In genomic region chr18:77077836-77078456, GRCh38 we compare ENCODE assay signal across 14 cellular contexts. TPM values are rescaled to one million over a fixed set of nuclear protein-coding genes. Genes with fewer than 3 reads are reported as not detected.
A peak's percentile ranks its signal among the peaks of the same experiment; 100 is the strongest.
DNase-seq lines count a peak whose midpoint lies in the region; ATAC-seq and TF ChIP-seq lines count a peak whose summit lies in the region.
"Had no signal": no experiment of that assay in that cellular context is flagged by ENCODE, and none has a peak within 500 bp of the region (broad histone marks: within the 10 kb centered on the region; RNA-seq: fewer than 3 reads in every experiment).

No MANE protein-coding gene starts in this region.

- TF ChIP-seq CTCF in activated CD8-positive, alpha-beta T cell treated with anti-CD3 and anti-CD28 coated beads for 36 hours (IDR thresholded peaks at IDR 0.05) = no peak
- no peak for TF ChIP-seq CTCF in RWPE2 (IDR thresholded peaks at IDR 0.05; ENCODE audit: poor library complexity, severe bottlenecking)
- no peak for TF ChIP-seq CTCF in esophagus muscularis mucosa (IDR thresholded peaks at IDR 0.05)
- TF ChIP-seq CTCF in gastrocnemius medialis (IDR thresholded peaks at IDR 0.05 in 4 of 5, conservative IDR thresholded peaks at IDR 0.05 in 1 of 5) = no peak

- H3K4me1 Mint-ChIP-seq in activated CD8-positive, alpha-beta T cell treated with anti-CD3 and anti-CD28 coated beads, Interleukin-2, amount 10 ng/mL, durations not matched to agents 7 days and 5 days (ENCODE audit: low read depth) = peaks cover 83% of the 10 kb centered on the region
- H3K4me1 Mint-ChIP-seq in activated CD8-positive, alpha-beta T cell treated with anti-CD3 and anti-CD28 coated beads for 36 hours (ENCODE audit: low read depth) = peaks cover 69% of the 10 kb centered on the region

- no peaks in the 10 kb centered on the region for H3K9me3 ChIP-seq in RWPE2 (ENCODE audit: severe bottlenecking)
- H3K9me3 ChIP-seq in esophagus muscularis mucosa = no peaks in the 10 kb centered on the region
- H3K9me3 ChIP-seq in gastrocnemius medialis = no peaks in the 10 kb centered on the region
- H3K9me3 ChIP-seq: stomach had no signal

- H3K4me1 ChIP-seq in RWPE2 (ENCODE audit: insufficient read depth, poor library complexity, severe bottlenecking) (peaks cover 11% of the 10 kb centered on the region), esophagus muscularis mucosa (peaks cover 22 to 31% (median 29%) of the 10 kb centered on the region in 4 donors), gastrocnemius medialis (peaks cover 36 to 57% of the 10 kb centered on the region in 2 donors)

- H3K27me3 ChIP-seq in RWPE2 (ENCODE audit: insufficient read depth, poor library complexity, severe bottlenecking) = no peaks in the 10 kb centered on the region
- no peaks in the 10 kb centered on the region for H3K27me3 ChIP-seq in esophagus muscularis mucosa
- H3K27me3 ChIP-seq in gastrocnemius medialis = no peaks in the 10 kb centered on the region
- H3K27me3 ChIP-seq: stomach had no signal

- no peak overlapping the region for H3K4me3 Mint-ChIP-seq in activated CD8-positive, alpha-beta T cell treated with anti-CD3 and anti-CD28 coated beads, Interleukin-2, amount 10 ng/mL, durations not matched to agents 7 days and 5 days
- no peak overlapping the region for H3K4me3 Mint-ChIP-seq in activated CD8-positive, alpha-beta T cell treated with anti-CD3 and anti-CD28 coated beads for 36 hours

- in situ Hi-C loops in gastrocnemius medialis (cut with MboI; ENCODE audit: low sequenced_read_pairs in 4 of 4) = no loop called here

- TF ChIP-seq EP300 in esophagus muscularis mucosa (IDR thresholded peaks at IDR 0.05) = no peak

- no peaks in the 10 kb centered on the region for H3K9me3 Mint-ChIP-seq in activated CD8-positive, alpha-beta T cell treated with anti-CD3 and anti-CD28 coated beads, Interleukin-2, amount 10 ng/mL, durations not matched to agents 7 days and 5 days (ENCODE audit: insufficient read depth)
- H3K9me3 Mint-ChIP-seq in activated CD8-positive, alpha-beta T cell treated with anti-CD3 and anti-CD28 coated beads for 36 hours = no peaks in the 10 kb centered on the region

- CTCF ChIA-PET in activated CD8-positive, alpha-beta T cell treated with anti-CD3 and anti-CD28 coated beads, Interleukin-2, amount 10 ng/mL, durations not matched to agents 7 days and 5 days (lab: Charles Lee) = interaction anchor here (1.2 kb wide), 1 partner anchor 11 kb away, joined by 3 read pairs; no protein-coding TSS in a partner anchor
- CTCF ChIA-PET in activated CD8-positive, alpha-beta T cell treated with anti-CD3 and anti-CD28 coated beads for 36 hours (lab: Charles Lee) = interaction anchor here (1.0 to 2.8 kb wide), 3 partner anchors 9 to 78 kb away, joined by 3 to 10 read pairs (median 5); no protein-coding TSS in a partner anchor

- intact Hi-C loops in activated CD8-positive, alpha-beta T cell treated with anti-CD3 and anti-CD28 coated beads for 36 hours (cut with micrococcal nuclease) = no loop called here
- intact Hi-C loops in esophagus muscularis mucosa (cut with DNase I) (no loop called here), gastrocnemius medialis (cut with DNase I; ENCODE audit: low total_unique reads) (no loop called here)

- H3K36me3 ChIP-seq in RWPE2 (ENCODE audit: low read depth) (peaks cover 4% of the 10 kb centered on the region; the same call in 1 of the 2 replicates), esophagus muscularis mucosa (no peaks in the 10 kb centered on the region), gastrocnemius medialis (no peaks in the 10 kb centered on the region)

- H3K27ac ChIP-seq in RWPE2 (ENCODE audit: poor library complexity, severe bottlenecking) (no peak overlapping the region), esophagus muscularis mucosa (replicated peaks in 1 of 4) (peak overlapping the region in 3 of 4 donors; percentile 5 to 39 (median 9)), gastrocnemius medialis (peak overlapping the region in 3 of 4 donors; percentile 9 to 33 (median 18))

- 87% methylated on average over 14 of the region's 14 CpGs for WGBS in esophagus muscularis mucosa

- H3K27me3 Mint-ChIP-seq in activated CD8-positive, alpha-beta T cell treated with anti-CD3 and anti-CD28 coated beads, Interleukin-2, amount 10 ng/mL, durations not matched to agents 7 days and 5 days (ENCODE audit: low read depth) = no peaks in the 10 kb centered on the region
- no peaks in the 10 kb centered on the region for H3K27me3 Mint-ChIP-seq in activated CD8-positive, alpha-beta T cell treated with anti-CD3 and anti-CD28 coated beads for 36 hours

- ATAC-seq in activated CD8-positive, alpha-beta T cell treated with anti-CD3 and anti-CD28 coated beads, Interleukin-2, amount 10 ng/mL, durations not matched to agents 7 days and 5 days = no peak
- ATAC-seq in activated CD8-positive, alpha-beta T cell treated with anti-CD3 and anti-CD28 coated beads for 36 hours = no peak
- peak; percentile 42; the same call in 1 of the 3 replicates for ATAC-seq in RWPE2 (ENCODE audit: low read depth)
- no peak for ATAC-seq in gastrocnemius medialis
- ATAC-seq in stimulated activated naive CD8-positive, alpha-beta T cell treated with anti-CD3 and anti-CD28 coated beads, Interleukin-15, Interleukin-2, amounts not matched to agents 100 U/mL and 50 U/mL, for 24 hours = no peak

- no peak for DNase-seq in activated CD8-positive, alpha-beta T cell treated with anti-CD3 and anti-CD28 coated beads, Interleukin-2, amount 10 ng/mL, durations not matched to agents 7 days and 5 days
- DNase-seq in activated CD8-positive, alpha-beta T cell treated with anti-CD3 and anti-CD28 coated beads for 36 hours = no peak
- DNase-seq in RWPE2 (ENCODE audit: low spot score) (no peak), esophagus muscularis mucosa (ENCODE audit: extremely low spot score) (no peak), gastrocnemius medialis (no peak), kidney glomerular epithelial cell (lab: John Stamatoyannopoulos, UW) (no peak), mucosa of gallbladder (ENCODE audit: low spot score) (no peak)
- no peak for DNase-seq in stimulated activated naive CD8-positive, alpha-beta T cell treated with anti-CD3 and anti-CD28 coated beads, Interleukin-15, Interleukin-2, amounts not matched to agents 100 U/mL and 50 U/mL, for 24 hours
- DNase-seq: central memory CD4-positive, alpha-beta T cell; NCI-H1105; NCI-H774; stimulated activated CD4-positive, alpha-beta T cell treated with anti-CD3 and anti-CD28 coated beads, Interleukin-2, amount 100 ng/mL, for 24 hours; stomach had no signal

- TF ChIP-seq POLR2A in esophagus muscularis mucosa (IDR thresholded peaks at IDR 0.05; ENCODE audit: low read depth) (no peak), gastrocnemius medialis (IDR thresholded peaks at IDR 0.05) (no peak)

- H3K4me3 ChIP-seq in RWPE2 (ENCODE audit: severe bottlenecking) (no peak overlapping the region), esophagus muscularis mucosa (no peak overlapping the region), gastrocnemius medialis (no peak overlapping the region)
- H3K4me3 ChIP-seq: stomach had no signal

- POLR2A ChIA-PET in activated CD8-positive, alpha-beta T cell treated with anti-CD3 and anti-CD28 coated beads, Interleukin-2, amount 10 ng/mL, durations not matched to agents 7 days and 5 days (lab: Charles Lee) = interaction anchor here (1.0 to 1.3 kb wide), 2 partner anchors 8 to 15 kb away, joined by 4 to 6 read pairs; no protein-coding TSS in a partner anchor
- POLR2A ChIA-PET in activated CD8-positive, alpha-beta T cell treated with anti-CD3 and anti-CD28 coated beads for 36 hours (lab: Charles Lee) = no interaction called here

- H3K27ac Mint-ChIP-seq in activated CD8-positive, alpha-beta T cell treated with anti-CD3 and anti-CD28 coated beads, Interleukin-2, amount 10 ng/mL, durations not matched to agents 7 days and 5 days = peak overlapping the region; percentile 43
- no peak overlapping the region for H3K27ac Mint-ChIP-seq in activated CD8-positive, alpha-beta T cell treated with anti-CD3 and anti-CD28 coated beads for 36 hours

- H3K36me3 Mint-ChIP-seq in activated CD8-positive, alpha-beta T cell treated with anti-CD3 and anti-CD28 coated beads, Interleukin-2, amount 10 ng/mL, durations not matched to agents 7 days and 5 days (ENCODE audit: low read depth) = peaks cover 64% of the 10 kb centered on the region
- peaks cover 20% of the 10 kb centered on the region for H3K36me3 Mint-ChIP-seq in activated CD8-positive, alpha-beta T cell treated with anti-CD3 and anti-CD28 coated beads for 36 hours (ENCODE audit: low read depth)

RNA-seq across cellular contexts. Expression of gene MBP, which starts 54.6 kb away (rescaled TPM):
- 10 to 100 TPM; 86.5 to 87.0 TPM for total RNA-seq in activated CD8-positive, alpha-beta T cell treated with anti-CD3 and anti-CD28 coated beads, Interleukin-2, amount 10 ng/mL, durations not matched to agents 7 days and 5 days
- total RNA-seq in activated CD8-positive, alpha-beta T cell treated with anti-CD3 and anti-CD28 coated beads for 36 hours = 10 to 100 TPM; 39.9 to 41.5 TPM
- total RNA-seq in esophagus muscularis mucosa = 10 to 100 TPM; 21.9 to 31.3 (median 27.3) TPM
- 10 to 100 TPM; 28.6 to 55.0 (median 50.4) TPM for total RNA-seq in gastrocnemius medialis
- 91.4 TPM for total RNA-seq in mucosa of gallbladder
- total RNA-seq: A673 had no signal
